Comparison of ENCODE assay signal across 14 cellular contexts in the genomic region with DNA sequence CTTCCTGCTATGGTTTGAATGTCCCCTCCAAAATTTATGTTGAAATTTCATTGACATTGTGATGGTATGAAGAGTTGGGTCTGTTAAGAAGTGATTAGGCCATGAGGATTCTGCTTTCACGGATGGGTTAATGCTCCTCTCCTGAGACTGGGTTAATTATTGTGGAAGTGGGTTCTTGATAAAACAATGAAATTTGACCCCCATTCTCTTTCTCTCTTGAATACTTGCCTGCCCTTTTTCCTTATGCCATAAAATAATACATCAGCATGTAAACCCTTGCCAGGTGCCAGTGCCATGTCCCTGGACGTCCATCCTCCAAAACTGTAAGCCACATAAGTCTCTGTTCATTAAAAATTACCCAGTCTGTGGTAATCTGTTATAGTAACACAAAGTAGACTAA.
DNase-seq lines count a peak whose midpoint lies in the region.
"Had no signal": no experiment of that assay in that cellular context is flagged by ENCODE, and none has a peak within 500 bp of the region (broad histone marks: within the 10 kb centered on the region; RNA-seq: fewer than 3 reads in every experiment).

No MANE protein-coding gene starts in this region.

- no peak overlapping the region for H3K4me3 Mint-ChIP-seq in T-helper 2 cell treated with Interferon-gamma antibody and Interleukin-4, amounts not matched to agents 5 μg/mL and 100 μg/mL, for 36 hours
- H3K4me3 Mint-ChIP-seq: CD14-positive monocyte; CD4-positive, alpha-beta memory T cell; HFFc6; IgD-negative memory B cell had no signal

- H3K36me3 Mint-ChIP-seq in T-helper 2 cell treated with Interferon-gamma antibody and Interleukin-4, amounts not matched to agents 5 μg/mL and 100 μg/mL, for 36 hours (ENCODE audit: low read depth): no peaks in the 10 kb centered on the region
- H3K36me3 Mint-ChIP-seq: CD14-positive monocyte; CD4-positive, alpha-beta memory T cell; IgD-negative memory B cell had no signal

- peak; percentile 4 for DNase-seq in ACHN
- DNase-seq in HK-2 (ENCODE audit: unreplicated experiment): peak; percentile 1
- DNase-seq in glomerular visceral epithelial cell (ENCODE audit: extremely low spot score): peak; percentile 58
- peak; percentile 6 for DNase-seq in left kidney (ENCODE audit: low read depth, low spot score)
- DNase-seq in T-helper 2 cell treated with Interferon-gamma antibody and Interleukin-4, amounts not matched to agents 5 μg/mL and 100 μg/mL, for 36 hours (ENCODE audit: low spot score): no peak
- DNase-seq in NCI-H1417 (lab: John Stamatoyannopoulos, UW): no peak
- no peak for DNase-seq in NCI-H1092 treated with DMSO at 0.1 percent for 48 hours (lab: John Stamatoyannopoulos, UW)
- DNase-seq: Calu3; CD4-positive, alpha-beta memory T cell; GOT3; H7; HFFc6 had no signal

- H3K27me3 Mint-ChIP-seq in T-helper 2 cell treated with Interferon-gamma antibody and Interleukin-4, amounts not matched to agents 5 μg/mL and 100 μg/mL, for 36 hours (ENCODE audit: low read depth): no peaks in the 10 kb centered on the region
- H3K27me3 Mint-ChIP-seq: CD4-positive, alpha-beta memory T cell; IgD-negative memory B cell had no signal

- no peaks in the 10 kb centered on the region for H3K4me1 Mint-ChIP-seq in T-helper 2 cell treated with Interferon-gamma antibody and Interleukin-4, amounts not matched to agents 5 μg/mL and 100 μg/mL, for 36 hours (ENCODE audit: low read depth)
- H3K4me1 Mint-ChIP-seq: CD14-positive monocyte; CD4-positive, alpha-beta memory T cell; IgD-negative memory B cell had no signal

- in situ Hi-C loops in ACHN (cut with HindIII; ENCODE audit: low pct_ligation_motif_present, low pct_unique_long_range_greater_than_20kb, low sequenced_read_pairs): no loop called here

- H3K9me3 Mint-ChIP-seq in T-helper 2 cell treated with Interferon-gamma antibody and Interleukin-4, amounts not matched to agents 5 μg/mL and 100 μg/mL, for 36 hours: peaks cover 39% of the 10 kb centered on the region

- no peak overlapping the region for H3K27ac Mint-ChIP-seq in T-helper 2 cell treated with Interferon-gamma antibody and Interleukin-4, amounts not matched to agents 5 μg/mL and 100 μg/mL, for 36 hours
- H3K27ac Mint-ChIP-seq: CD14-positive monocyte, HFFc6 had no signal

Comparison
In these comparisons a context has a peak if more than half of its experiments do, and no peak if none do; other contexts are left out.
1. DNase-seq: peak in ACHN (single experiment), HK-2 (single experiment), glomerular visceral epithelial cell (single experiment) and left kidney (single experiment); none in T-helper 2 cell treated with Interferon-gamma antibody and Interleukin-4, amounts not matched to agents 5 μg/mL and 100 μg/mL, for 36 hours (single experiment), NCI-H1417 (0 of 3) and NCI-H1092 treated with DMSO at 0.1 percent for 48 hours (single experiment).